In genomic region chr7:40815512-40815911, GRCh38 we compare ENCODE assay signal across 17 cellular contexts.
A peak's percentile ranks its signal among the peaks of the same experiment; 100 is the strongest.
DNase-seq lines count a peak whose midpoint lies in the region; ATAC-seq and TF ChIP-seq lines count a peak whose summit lies in the region.
"Had no signal": no experiment of that assay in that cellular context is flagged by ENCODE, and none has a peak within 500 bp of the region (broad histone marks: within the 10 kb centered on the region; RNA-seq: fewer than 3 reads in every experiment).

No MANE protein-coding gene starts in this region.

- H3K4me1 ChIP-seq in gastroesophageal sphincter (no peaks in the 10 kb centered on the region), Karpas-422 (ENCODE audit: low read length) (no peaks in the 10 kb centered on the region)
- H3K4me1 ChIP-seq: colonic mucosa, left lung, parathyroid adenoma had no signal

- H3K9me3 ChIP-seq in gastroesophageal sphincter (peaks cover 0 to 15% (median 0%) of the 10 kb centered on the region in 3 donors), Karpas-422 (ENCODE audit: low read length) (no peaks in the 10 kb centered on the region)
- H3K9me3 ChIP-seq: colonic mucosa had no signal

- H3K79me2 ChIP-seq in Karpas-422 (ENCODE audit: low read length) = no peaks in the 10 kb centered on the region
- H3K79me2 ChIP-seq: parathyroid adenoma had no signal

- no peak overlapping the region for H3K9ac ChIP-seq in Karpas-422 (ENCODE audit: low read length)
- H3K9ac ChIP-seq: parathyroid adenoma had no signal

- no peaks in the 10 kb centered on the region for H3K36me3 ChIP-seq in gastroesophageal sphincter
- no peaks in the 10 kb centered on the region for H3K36me3 ChIP-seq in Karpas-422 (ENCODE audit: insufficient read depth, low read length)
- H3K36me3 ChIP-seq: colonic mucosa, left lung had no signal

- H3K4me2 ChIP-seq in Karpas-422 (ENCODE audit: low read depth, low read length, poor library complexity, severe bottlenecking) = no peak overlapping the region

- H3K4me3 ChIP-seq in gastroesophageal sphincter = no peak overlapping the region
- no peak overlapping the region for H3K4me3 ChIP-seq in Karpas-422 (ENCODE audit: low read length)
- H3K4me3 ChIP-seq: colonic mucosa, left lung had no signal

- H3K27ac ChIP-seq in gastroesophageal sphincter = no peak overlapping the region
- no peak overlapping the region for H3K27ac ChIP-seq in Karpas-422 (ENCODE audit: low read length)
- H3K27ac ChIP-seq: colonic mucosa, left lung, parathyroid adenoma had no signal

- TF ChIP-seq EP300 in gastroesophageal sphincter (IDR thresholded peaks at IDR 0.05) = no peak

- no peak for ATAC-seq in gastroesophageal sphincter
- ATAC-seq: left lung; Panc1; stimulated activated naive CD8-positive, alpha-beta T cell treated with anti-CD3 and anti-CD28 coated beads, Interleukin-15, amount 100 ng/mL, for 72 hours had no signal

- no peak for TF ChIP-seq CTCF in gastroesophageal sphincter (IDR thresholded peaks at IDR 0.05)

- no peaks in the 10 kb centered on the region for H3K9me2 ChIP-seq in Karpas-422 (replicated peaks; ENCODE audit: insufficient read depth, low read length)

- 100% methylated on average over 1 of the region's 4 CpGs; no CpG with 5 or more reads in 1 of the 2 donors for WGBS in gastroesophageal sphincter (ENCODE audit: low coverage in 1 of 2), 2 donors

- no peak overlapping the region for H2AFZ ChIP-seq in Karpas-422 (ENCODE audit: low read length)
- H2AFZ ChIP-seq: parathyroid adenoma had no signal

- DNase-seq in AG20443 (ENCODE audit: low spot score) (peak; percentile 81), M059J (ENCODE audit: low read depth) (peak; percentile 66), dedifferentiated amniotic fluid mesenchymal stem cell (ENCODE audit: extremely low spot score) (peak; percentile 72), kidney tubule cell (ENCODE audit: low spot score) (peak; percentile 64), Karpas-422 (no peak), activated gamma-delta T cell (lab: John Stamatoyannopoulos, UW) (no peak)
- DNase-seq in stimulated activated CD4-positive, alpha-beta T cell treated with anti-CD3 and anti-CD28 coated beads, Interleukin-2, amount 100 ng/mL, for 48 hours = no peak
- DNase-seq: AML-193; colonic mucosa; GF-D8; left lung; MV-4-11; NCI-H748 treated with DMSO at 0.1 percent for 48 hours; stimulated activated naive CD8-positive, alpha-beta T cell treated with anti-CD3 and anti-CD28 coated beads, Interleukin-15, amount 100 ng/mL, for 72 hours had no signal

- H3K27me3 ChIP-seq in gastroesophageal sphincter (no peaks in the 10 kb centered on the region), Karpas-422 (ENCODE audit: low read length) (no peaks in the 10 kb centered on the region)
- H3K27me3 ChIP-seq: colonic mucosa, left lung had no signal

- TF ChIP-seq POLR2A in gastroesophageal sphincter (IDR thresholded peaks at IDR 0.05) = no peak

- H4K20me1 ChIP-seq in Karpas-422 (ENCODE audit: insufficient read depth, low read depth, low read length) = no peaks in the 10 kb centered on the region

Comparison
In these comparisons a context has a peak if more than half of its experiments do, and no peak if none do; other contexts are left out.
1. DNase-seq: peak in AG20443 (single experiment), M059J (single experiment), dedifferentiated amniotic fluid mesenchymal stem cell (single experiment) and kidney tubule cell (single experiment); none in Karpas-422 (single experiment), stimulated activated CD4-positive, alpha-beta T cell treated with anti-CD3 and anti-CD28 coated beads, Interleukin-2, amount 100 ng/mL, for 48 hours (0 of 2) and activated gamma-delta T cell (single experiment).